ENCODE assay signal across 29 cellular contexts in the genomic region with DNA sequence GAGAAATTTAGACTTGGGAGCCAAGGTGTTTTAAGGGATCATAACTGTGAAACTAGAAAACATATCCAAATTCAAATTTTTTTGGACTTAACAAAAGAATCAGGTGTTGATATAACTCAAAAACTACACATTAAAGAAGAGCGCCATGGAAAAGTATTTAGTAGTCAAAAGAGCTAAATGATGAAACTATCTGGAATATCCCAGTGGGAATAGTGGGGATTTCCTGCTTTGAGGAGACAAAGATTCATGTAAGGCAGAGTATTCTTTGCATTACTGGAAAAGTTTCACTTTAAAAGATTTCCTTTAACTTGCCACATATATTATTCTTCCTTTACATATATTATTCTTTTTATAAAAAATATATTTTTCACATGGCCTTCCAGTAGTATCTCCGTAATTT.
"Had no signal": no experiment of that assay in that cellular context is flagged by ENCODE, and none has a peak within 500 bp of the region (broad histone marks: within the 10 kb centered on the region; RNA-seq: fewer than 3 reads in every experiment).

No MANE protein-coding gene starts in this region.

- H3K36me3 ChIP-seq: brain microvascular endothelial cell, right atrium auricular region had no signal

- H3K27ac Mint-ChIP-seq: activated CD8-positive, alpha-beta memory T cell treated with anti-CD3 and anti-CD28 coated beads, Interleukin-2, amount 10 ng/mL, durations not matched to agents 7 days and 5 days; activated CD8-positive, alpha-beta T cell treated with anti-CD3 and anti-CD28 coated beads for 36 hours; activated naive CD8-positive, alpha-beta T cell; dendritic cell treated with granulocyte-macrophage colony-stimulating factor and Interleukin-4, amounts not matched to agents 40 ng/mL and 50 ng/mL, for 4 days; endodermal cell; mesothelial cell of epicardium; WTC11 had no signal

- H3K27me3 Mint-ChIP-seq: activated CD8-positive, alpha-beta memory T cell treated with anti-CD3 and anti-CD28 coated beads, Interleukin-2, amount 10 ng/mL, durations not matched to agents 7 days and 5 days; activated CD8-positive, alpha-beta T cell treated with anti-CD3 and anti-CD28 coated beads for 36 hours; activated naive CD8-positive, alpha-beta T cell; naive B cell had no signal

- H3K27me3 ChIP-seq: ascending aorta, brain microvascular endothelial cell, heart left ventricle, neutrophil, right atrium auricular region, spleen, tibial nerve had no signal

- H3K4me1 Mint-ChIP-seq: naive B cell, nephron progenitor cell, WTC11 had no signal

- H3K4me3 ChIP-seq: ascending aorta, heart left ventricle, right atrium auricular region, spleen, tibial nerve had no signal

- DNase-seq: activated CD4-positive, alpha-beta T cell treated with anti-CD3 and anti-CD28 coated beads for 1 hour; activated CD4-positive, alpha-beta T cell treated with anti-CD3 and anti-CD28 coated beads, Interleukin-2, amount 50 U/mL, for 1 hour; activated CD8-positive, alpha-beta memory T cell treated with anti-CD3 and anti-CD28 coated beads, Interleukin-2, amount 10 ng/mL, durations not matched to agents 7 days and 5 days; activated CD8-positive, alpha-beta T cell treated with anti-CD3 and anti-CD28 coated beads for 36 hours; activated effector memory CD4-positive, alpha-beta T cell treated with Interleukin-2 at 50 U/mL for 16 hours; activated naive CD4-positive, alpha-beta T cell treated with Interleukin-2 at 50 U/mL for 16 hours; brain microvascular endothelial cell; central memory CD4-positive, alpha-beta T cell; endodermal cell; foreskin fibroblast; heart left ventricle; hypothalamus; immature natural killer cell; kidney; left colon; mammary epithelial cell; naive B cell; nephron progenitor cell; spleen; stimulated activated naive CD4-positive, alpha-beta T cell had no signal

- H3K9me3 ChIP-seq: ascending aorta, heart left ventricle, neutrophil, right atrium auricular region, spleen, tibial nerve had no signal

- H3K36me3 Mint-ChIP-seq: activated naive CD8-positive, alpha-beta T cell; naive B cell had no signal

- H3K9me3 Mint-ChIP-seq: activated CD8-positive, alpha-beta T cell treated with anti-CD3 and anti-CD28 coated beads for 36 hours; dendritic cell treated with granulocyte-macrophage colony-stimulating factor and Interleukin-4, amounts not matched to agents 40 ng/mL and 50 ng/mL, for 4 days; endodermal cell; immature natural killer cell; mesothelial cell of epicardium; naive B cell; nephron progenitor cell; WTC11 had no signal

- H3K4me1 ChIP-seq: spleen had no signal

- H3K4me3 Mint-ChIP-seq: activated CD8-positive, alpha-beta memory T cell treated with anti-CD3 and anti-CD28 coated beads, Interleukin-2, amount 10 ng/mL, durations not matched to agents 7 days and 5 days; activated CD8-positive, alpha-beta T cell treated with anti-CD3 and anti-CD28 coated beads for 36 hours; activated naive CD8-positive, alpha-beta T cell; dendritic cell treated with granulocyte-macrophage colony-stimulating factor and Interleukin-4, amounts not matched to agents 40 ng/mL and 50 ng/mL, for 4 days; endodermal cell; immature natural killer cell; mesothelial cell of epicardium; naive B cell; nephron progenitor cell; WTC11 had no signal

- ATAC-seq: activated CD8-positive, alpha-beta memory T cell treated with anti-CD3 and anti-CD28 coated beads, Interleukin-2, amount 10 ng/mL, durations not matched to agents 7 days and 5 days; activated CD8-positive, alpha-beta T cell treated with anti-CD3 and anti-CD28 coated beads for 36 hours; esophagus mucosa; heart left ventricle; left colon; WTC11 had no signal

- H3K27ac ChIP-seq: ascending aorta, brain microvascular endothelial cell, neutrophil, right atrium auricular region, spleen, tibial nerve had no signal
